In genomic region chr5:4372481-4372880, GRCh38 we compare ENCODE assay signal across 22 cellular contexts.
"Had no signal": no experiment of that assay in that cellular context is flagged by ENCODE, and none has a peak within 500 bp of the region (broad histone marks: within the 10 kb centered on the region; RNA-seq: fewer than 3 reads in every experiment).

No MANE protein-coding gene starts in this region.

- H3K79me2 ChIP-seq: hepatocyte had no signal

- H3K4me2 ChIP-seq: hepatocyte had no signal

- H3K4me1 ChIP-seq: colonic mucosa, esophagus squamous epithelium, psoas muscle, right lobe of liver, spleen, testis, upper lobe of right lung had no signal

- H3K27me3 ChIP-seq: colonic mucosa, esophagus squamous epithelium, hepatocyte, neutrophil, right lobe of liver, spleen, testis, tibial nerve, upper lobe of right lung had no signal

- H3K36me3 ChIP-seq: colonic mucosa, esophagus squamous epithelium, neutrophil, right lobe of liver, spleen, tibial nerve, upper lobe of right lung had no signal

- H2AFZ ChIP-seq: hepatocyte had no signal

- H3K9me3 ChIP-seq: colonic mucosa, esophagus squamous epithelium, neutrophil, psoas muscle, right lobe of liver, testis, tibial nerve, upper lobe of right lung had no signal

- H3K27ac ChIP-seq: colonic mucosa, esophagus squamous epithelium, hepatocyte, neutrophil, psoas muscle, right lobe of liver, spleen, testis, tibial nerve, upper lobe of right lung had no signal

- DNase-seq: colonic mucosa; dermis blood vessel endothelial cell; esophagus squamous epithelium; foreskin melanocyte; head of caudate nucleus; left colon; left ventricle myocardium superior; naive thymus-derived CD4-positive, alpha-beta T cell; psoas muscle; retina; right lobe of liver; spleen; stimulated activated CD4-positive, alpha-beta T cell treated with anti-CD3 and anti-CD28 coated beads, Interleukin-15, amount 100 ng/mL, for 24 hours; stimulated activated CD4-positive, alpha-beta T cell treated with anti-CD3 and anti-CD28 coated beads, Interleukin-1b, Interleukin-23, amount 100 ng/mL, for 48 hours; stimulated activated CD4-positive, alpha-beta T cell treated with anti-CD3 and anti-CD28 coated beads, Interleukin-4, amount 100 ng/mL, for 24 hours; testis; upper lobe of right lung had no signal

- H3K4me3 ChIP-seq: colonic mucosa, esophagus squamous epithelium, hepatocyte, lung, psoas muscle, right lobe of liver, spleen, testis, tibial nerve, upper lobe of right lung had no signal

- ATAC-seq: left colon; left ventricle myocardium superior; naive thymus-derived CD4-positive, alpha-beta T cell; psoas muscle; right lobe of liver; stimulated activated memory B cell treated with anti-CD40 and anti-IgM and Interleukin-4, amounts not matched to agents 10 μg/mL and 1 μg/mL and 100 μg/mL, for 72 hours; upper lobe of right lung had no signal
